ENCODE assay signal across 10 cellular contexts in the genomic region with DNA sequence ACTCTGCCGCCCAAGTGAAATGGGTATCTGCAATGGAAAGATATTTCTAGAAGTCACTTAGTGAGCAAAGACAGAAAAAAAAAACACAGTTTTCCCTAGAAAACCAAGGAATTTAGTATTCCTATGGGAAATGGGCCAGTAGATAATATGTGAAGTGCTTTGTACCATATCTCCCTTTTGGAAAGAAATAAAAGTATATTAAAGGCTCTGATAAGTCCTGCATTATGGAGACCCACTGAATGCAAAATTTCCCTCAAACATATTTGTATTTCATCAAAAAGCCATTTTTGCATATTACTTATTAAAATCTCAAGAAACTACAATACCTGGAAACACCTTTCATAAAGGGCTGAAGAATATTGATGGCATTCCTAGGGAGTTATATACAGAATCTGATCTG. TPM values are rescaled to one million over a fixed set of nuclear protein-coding genes. Genes with fewer than 3 reads are reported as not detected.
"Had no signal": no experiment of that assay in that cellular context is flagged by ENCODE, and none has a peak within 500 bp of the region (broad histone marks: within the 10 kb centered on the region; RNA-seq: fewer than 3 reads in every experiment).

No MANE protein-coding gene starts in this region.

- H3K36me3 Mint-ChIP-seq: IgD-negative memory B cell had no signal

- FAIRE-seq: HepG2, HTR-8/SVneo had no signal

- DNase-seq: IMR-90, KBM-7, KG1 had no signal

- H3K27ac Mint-ChIP-seq: IgD-negative memory B cell had no signal

- H3K27ac ChIP-seq: HL-60, KMS-11 had no signal

- H3K4me3 Mint-ChIP-seq: IgD-negative memory B cell had no signal

- H3K4me2 ChIP-seq: KMS-11 had no signal

- H3K9ac ChIP-seq: KMS-11 had no signal

- ATAC-seq: HepG2 had no signal

RNA-seq across cellular contexts. Expression of a gene that starts 51.6 kb away (rescaled TPM):
- total RNA-seq: HepG2, HT-29, HT1080, IMR-90 had no signal
- polyA plus RNA-seq: HepG2, IgD-negative memory B cell, IMR-90 had no signal
